In genomic region chr15:35545316-35545824, GRCh38 we compare ENCODE assay signal across 8 cellular contexts. TPM values are rescaled to one million over a fixed set of nuclear protein-coding genes. Genes with fewer than 3 reads are reported as not detected.
DNase-seq lines count a peak whose midpoint lies in the region; ATAC-seq, FAIRE-seq and TF ChIP-seq lines count a peak whose summit lies in the region.

No MANE protein-coding gene starts in this region.

- H3K9me3 ChIP-seq in K562 (replicated peaks; ENCODE audit: control insufficient read depth, insufficient read depth, low read depth, low read length), result no peaks in the 10 kb centered on the region
- no peaks in the 10 kb centered on the region for H3K9me3 ChIP-seq in iPS-18c (ENCODE audit: control insufficient read depth, insufficient read depth, low read length)
- H3K9me3 ChIP-seq in skeletal muscle tissue (ENCODE audit: control insufficient read depth in 3 of 3, low read length in 3 of 3), result no peaks in the 10 kb centered on the region

- H3K4me1 ChIP-seq in K562 (replicated peaks in 1 of 2; ENCODE audit: control insufficient read depth in 2 of 2, insufficient read depth in 2 of 2, low read length in 2 of 2), result peaks cover 17 to 32% of the 10 kb centered on the region in 2 experiments; a peak in 4 of 5 replicates
- peaks cover 4 to 22% (median 6%) of the 10 kb centered on the region in 3 donors for H3K4me1 ChIP-seq in skeletal muscle tissue (ENCODE audit: control insufficient read depth in 3 of 3, insufficient read depth in 3 of 3, low read length in 3 of 3)

- intact Hi-C loops in K562 (cut with micrococcal nuclease), result loop anchor here (5.0 kb wide), 2 partner anchors 127 to 558 kb away; partner anchors contain the start of gene ZNF770

- peak; percentile 48 for DNase-seq in AG20443 (ENCODE audit: low spot score)
- DNase-seq in OCI-M1 (lab: John Stamatoyannopoulos, UW), result peak; percentile 82
- peak; percentile 27 to 77 (median 40) for DNase-seq in K562 (ENCODE audit: extremely low read depth in 1 of 4, low spot score in 3 of 4)
- DNase-seq in NCI-H1694 (lab: John Stamatoyannopoulos, UW), result no peak

- TF ChIP-seq CTCF in K562 (IDR thresholded peaks at IDR 0.05 in 2 of 3, conservative IDR thresholded peaks at IDR 0.05 in 1 of 3; ENCODE audit: insufficient read depth in 2 of 3, low read depth in 1 of 3, low read length in 3 of 3), result no peak

- CTCF ChIA-PET in K562 (lab: Yijun Ruan, JAX; ENCODE audit: low intra/inter-chr PET ratio), result no interaction called here

- BruUV-seq in K562 (replicated peaks; lab: Mats Ljungman, UMichigan), result TSS peak; percentile 56

- peak overlapping the region; percentile 95 for H2AFZ ChIP-seq in K562 (ENCODE audit: low read depth, low read length)

- H3K36me3 ChIP-seq in K562 (ENCODE audit: control insufficient read depth, insufficient read depth, low read length), result no peaks in the 10 kb centered on the region
- H3K36me3 ChIP-seq in skeletal muscle tissue (ENCODE audit: control insufficient read depth in 3 of 3, insufficient read depth in 3 of 3, low read length in 3 of 3), result peaks cover 0 to 2% (median 0%) of the 10 kb centered on the region in 3 donors

- POLR2A ChIA-PET in K562 (lab: Yijun Ruan, JAX), result interaction anchor here (3.1 kb wide), 1 partner anchor 12 kb away, joined by 24 read pairs; no protein-coding TSS in a partner anchor

- no peaks in the 10 kb centered on the region for H4K20me1 ChIP-seq in K562 (replicated peaks; ENCODE audit: control insufficient read depth, insufficient read depth, low read length)

- H3K4me3 ChIP-seq in K562 (peak overlapping the region; percentile 57), iPS-18c (ENCODE audit: insufficient read depth, low read depth, low read length) (peak overlapping the region; percentile 71), skeletal muscle tissue (ENCODE audit: low read length in 3 of 3) (peak overlapping the region; percentile 91 to 95 (median 94))

- TF ChIP-seq POLR2A in K562 (conservative IDR thresholded peaks at IDR 0.05), result no peak

- ATAC-seq in GM18861 (IDR thresholded peaks at IDR 0.05; ENCODE audit: unreplicated experiment) (peak; percentile 5), HG03095 (IDR thresholded peaks at IDR 0.05; ENCODE audit: unreplicated experiment) (peak; percentile 17), K562 (peak; percentile 62)

- peak overlapping the region; percentile 96 for H3K4me2 ChIP-seq in K562 (ENCODE audit: insufficient read depth, low read length)

- no peaks in the 10 kb centered on the region for H3K9me1 ChIP-seq in K562 (ENCODE audit: control insufficient read depth, insufficient read depth, low read length)

- FAIRE-seq in K562 (lab: Jason Lieb, UNC), result peak; percentile 69

- H3K27ac ChIP-seq in K562 (ENCODE audit: extremely low read depth, low read depth, low read length) (peak overlapping the region; percentile 97), skeletal muscle tissue (ENCODE audit: low read depth, low read length) (peak overlapping the region; percentile 96)

- TF ChIP-seq RAD21 in K562 (CRISPR knock-in tag; conservative IDR thresholded peaks at IDR 0.05 in 1 of 2, IDR thresholded peaks at IDR 0.05 in 1 of 2), result no peak

- WGBS in K562 (ENCODE audit: insufficient coverage, low coverage, missing lambda C conversion rate), result 1% methylated on average over 13 of the region's 15 CpGs

- in situ Hi-C loops in K562 (cut with MboI), result loop anchor here (25.0 kb wide), 1 partner anchor 1567 kb away; the partner anchor contains the start of gene MEIS2

- peaks cover 34% of the 10 kb centered on the region for H3K79me2 ChIP-seq in K562 (ENCODE audit: control insufficient read depth, insufficient read depth, low read length)

- H3K27me3 ChIP-seq in K562 (ENCODE audit: control insufficient read depth in 2 of 2, insufficient read depth in 2 of 2, low read length in 2 of 2) (no peaks in the 10 kb centered on the region), skeletal muscle tissue (ENCODE audit: control insufficient read depth in 3 of 3, insufficient read depth in 3 of 3, low read length in 3 of 3) (no peaks in the 10 kb centered on the region)

- no peak for TF ChIP-seq EP300 in K562 (IDR thresholded peaks at IDR 0.05; ENCODE audit: low read length)

- H3K9ac ChIP-seq in K562 (ENCODE audit: insufficient read depth in 1 of 2, low read depth in 2 of 2, low read length in 2 of 2) (peak overlapping the region; percentile 83 to 99), skeletal muscle tissue (ENCODE audit: low read depth in 1 of 3, low read length in 3 of 3) (peak overlapping the region; percentile 93 to 99 (median 98))

TF ChIP-seq in K562, 482 proteins besides CTCF, POLR2A, EP300 and RAD21 (continues in another document):
- TF ChIP-seq ZNF584 (CRISPR knock-in tag; IDR thresholded peaks at IDR 0.05; ENCODE audit: low read depth), result no peak
- TF ChIP-seq NFE2L1 (tag; IDR thresholded peaks at IDR 0.05; ENCODE audit: borderline replicate concordance, low read depth), result no peak
- no peak for TF ChIP-seq ERF (CRISPR knock-in tag; IDR thresholded peaks at IDR 0.05)
- peak; percentile 81 for TF ChIP-seq TFAP4 (CRISPR knock-in tag; IDR thresholded peaks at IDR 0.05; ENCODE audit: borderline replicate concordance)
- TF ChIP-seq ZNF445 (CRISPR knock-in tag; IDR thresholded peaks at IDR 0.05; ENCODE audit: low read depth), result no peak
- TF ChIP-seq ZNF395 (CRISPR knock-in tag; IDR thresholded peaks at IDR 0.05), result 0 out of 2 replicates have a peak, but pooled peaks have one; percentile 38
- peak in 1 of 3 experiments; percentile 88; a peak in 2 of 6 replicates for TF ChIP-seq ZBTB11 (CRISPR knock-in tag; IDR thresholded peaks at IDR 0.05)
- 0 out of 2 replicates have a peak, but pooled peaks have one; percentile 3 for TF ChIP-seq LCOR (CRISPR knock-in tag; IDR thresholded peaks at IDR 0.05)
- TF ChIP-seq BRD9 (IDR thresholded peaks at IDR 0.05; ENCODE audit: low read depth, partially characterized antibody), result peak; percentile 64
- TF ChIP-seq SMARCA4 (IDR thresholded peaks at IDR 0.05), result 0 out of 2 replicates have a peak, but pooled peaks have one; percentile 36

RNA-seq across cellular contexts. Expression of gene DPH6, which starts 0.6 kb away (rescaled TPM):
- total RNA-seq in K562 (2011; cell fraction: chromatin; rRNA removed; ENCODE audit: low replicate concordance), result 23.9 and 56.9 TPM in 2 replicates
- 12.2 and 18.3 TPM in 2 replicates for total RNA-seq in K562 (2011; cell fraction: nucleolus; rRNA removed)
- 17.7 and 26.4 TPM in 2 replicates for total RNA-seq in K562 (2011; cell fraction: nucleoplasm; rRNA removed)
- total RNA-seq in K562 (2014; rRNA removed), result 7.6 and 15.3 TPM in 2 replicates
- 26.0 and 31.8 TPM in 2 replicates for total RNA-seq in K562 (2014; rRNA removed; fragmentation: Illumina TruSeq; extraction: Trizol)
- total RNA-seq in K562 (2015; rRNA removed; fragmentation: Illumina TruSeq; extraction: Trizol), result 14.0 and 17.4 TPM in 2 replicates
- 17.6 and 18.8 TPM in 2 replicates for total RNA-seq in K562 (2021)
- 22.3 and 30.9 TPM in 2 replicates for polyA plus RNA-seq in K562 (2011; rRNA removed)
- 11.0 and 13.7 TPM in 2 replicates for polyA plus RNA-seq in K562 (2011; cell fraction: cytosol; rRNA removed)
- 29.4 and 30.3 TPM in 2 replicates for polyA plus RNA-seq in K562 (2011; cell fraction: nucleus; rRNA removed)
- polyA plus RNA-seq in K562 (2012), result 14.4 and 18.2 TPM in 2 replicates
- 10.1 and 10.6 TPM in 2 replicates for polyA plus RNA-seq in K562 (2014; fragmentation: Illumina TruSeq; extraction: Trizol)
- polyA plus RNA-seq in K562 (2014; fragmentation: Nextera tagmentation; extraction: Ambion mirVana), result 10 to 100 TPM; 58.7 to 69.1 TPM
- 12.7 and 14.4 TPM in 2 replicates for polyA plus RNA-seq in K562 (2014; rRNA removed)
- polyA minus RNA-seq in K562 (2011; rRNA and poly(A)+ RNA removed), result 54.7 and 54.8 TPM in 2 replicates
- 5.3 and 12.6 TPM in 2 replicates for polyA minus RNA-seq in K562 (2011; cell fraction: cytosol; rRNA and poly(A)+ RNA removed)
- 53.6 and 70.6 TPM in 2 replicates for polyA minus RNA-seq in K562 (2011; cell fraction: nucleus; rRNA and poly(A)+ RNA removed)
- total RNA-seq in skeletal muscle tissue, result 20.9 TPM

Comparison
In these comparisons a context has a peak if more than half of its experiments do, and no peak if none do; other contexts are left out.
1. ATAC-seq: peak in every context shown above with its lines; median percentile 62 in K562; 17 in HG03095; 5 in GM18861.